Comparison of ENCODE assay signal across 24 cellular contexts in genomic region chr17:17090642-17091103, GRCh38. TPM values are rescaled to one million over a fixed set of nuclear protein-coding genes. Genes with fewer than 3 reads are reported as not detected.
A peak's percentile ranks its signal among the peaks of the same experiment; 100 is the strongest.
DNase-seq lines count a peak whose midpoint lies in the region; ATAC-seq and TF ChIP-seq lines count a peak whose summit lies in the region.
"Had no signal": no experiment of that assay in that cellular context is flagged by ENCODE, and none has a peak within 500 bp of the region (broad histone marks: within the 10 kb centered on the region; RNA-seq: fewer than 3 reads in every experiment).

No MANE protein-coding gene starts in this region.

- intact Hi-C loops in left cardiac atrium (cut with DNase I) (no loop called here), heart left ventricle (cut with DNase I) (loop anchor here in 4 of 10 donors (1.0 to 10.0 kb wide), 2 partner anchors 10 to 46 kb away; partner anchors contain the start of gene MPRIP (in 3 of the 4)), colonic mucosa (cut with DNase I) (no loop called here), aorta (cut with DNase I) (no loop called here)

- H3K9ac ChIP-seq in colonic mucosa (ENCODE audit: low read depth in 2 of 2, low read length in 2 of 2) = peak overlapping the region in 1 of 2 donors; percentile 9

- ATAC-seq in left cardiac atrium = no peak
- no peak for ATAC-seq in heart left ventricle
- ATAC-seq in lung (ENCODE audit: insufficient read depth, low FRiP score) = no peak
- no peak for ATAC-seq in aorta (ENCODE audit: low FRiP score)
- ATAC-seq in GM21526 (IDR thresholded peaks at IDR 0.05; ENCODE audit: low FRiP score, unreplicated experiment) = no peak
- ATAC-seq: effector memory CD8-positive, alpha-beta T cell; heart right ventricle; natural killer cell had no signal

- no peaks in the 10 kb centered on the region for H3K9me3 ChIP-seq in heart left ventricle
- no peaks in the 10 kb centered on the region for H3K9me3 ChIP-seq in colonic mucosa
- no peaks in the 10 kb centered on the region for H3K9me3 ChIP-seq in lung (ENCODE audit: control insufficient read depth in 2 of 2, insufficient read depth in 1 of 2, low read length in 1 of 2)
- no peaks in the 10 kb centered on the region for H3K9me3 ChIP-seq in aorta (ENCODE audit: control insufficient read depth, low read length)
- H3K9me3 ChIP-seq: heart right ventricle, ovary, vagina had no signal

- H3K4me3 Mint-ChIP-seq in activated CD4-positive, alpha-beta T cell treated with anti-CD3 and anti-CD28 coated beads, Interleukin-2, amount 10 ng/mL, durations not matched to agents 7 days and 5 days = no peak overlapping the region
- H3K4me3 Mint-ChIP-seq: activated CD4-positive, alpha-beta T cell treated with anti-CD3 and anti-CD28 coated beads, Interleukin-2, amount 10 ng/mL, durations not matched to agents 24 days and 14 days; CD14-positive monocyte; effector memory CD8-positive, alpha-beta T cell; immature natural killer cell; memory B cell; natural killer cell had no signal

- peaks cover 22% of the 10 kb centered on the region for H3K4me1 Mint-ChIP-seq in activated CD4-positive, alpha-beta T cell treated with anti-CD3 and anti-CD28 coated beads, Interleukin-2, amount 10 ng/mL, durations not matched to agents 7 days and 5 days

- no peak for TF ChIP-seq POLR2A in heart left ventricle (IDR thresholded peaks at IDR 0.05)

- no peak overlapping the region for H3K27ac ChIP-seq in heart left ventricle
- H3K27ac ChIP-seq in colonic mucosa = no peak overlapping the region
- H3K27ac ChIP-seq in lung (ENCODE audit: low read depth in 1 of 2, low read length in 1 of 2) = no peak overlapping the region
- no peak overlapping the region for H3K27ac ChIP-seq in aorta (ENCODE audit: low read depth in 1 of 2, low read length in 2 of 2)
- H3K27ac ChIP-seq: ovary, vagina had no signal

- H3K9me3 Mint-ChIP-seq in activated CD4-positive, alpha-beta T cell treated with anti-CD3 and anti-CD28 coated beads, Interleukin-2, amount 10 ng/mL, durations not matched to agents 7 days and 5 days = no peaks in the 10 kb centered on the region
- H3K9me3 Mint-ChIP-seq: activated CD4-positive, alpha-beta T cell treated with anti-CD3 and anti-CD28 coated beads, Interleukin-2, amount 10 ng/mL, durations not matched to agents 24 days and 14 days; CD14-positive monocyte; effector memory CD8-positive, alpha-beta T cell; immature natural killer cell; memory B cell; natural killer cell had no signal

- POLR2A ChIA-PET in activated CD4-positive, alpha-beta T cell treated with anti-CD3 and anti-CD28 coated beads, Interleukin-2, amount 10 ng/mL, durations not matched to agents 7 days and 5 days (lab: Charles Lee) = no interaction called here

- CTCF ChIA-PET in activated CD4-positive, alpha-beta T cell treated with anti-CD3 and anti-CD28 coated beads, Interleukin-2, amount 10 ng/mL, durations not matched to agents 7 days and 5 days (lab: Charles Lee) = no interaction called here

- TF ChIP-seq CTCF in heart left ventricle (IDR thresholded peaks at IDR 0.05) = no peak
- no peak for TF ChIP-seq CTCF in colonic mucosa (IDR thresholded peaks at IDR 0.05)
- no peak for TF ChIP-seq CTCF in lung (IDR thresholded peaks at IDR 0.05; ENCODE audit: control extremely low read depth, extremely low read depth)

- H3K36me3 Mint-ChIP-seq in activated CD4-positive, alpha-beta T cell treated with anti-CD3 and anti-CD28 coated beads, Interleukin-2, amount 10 ng/mL, durations not matched to agents 7 days and 5 days (ENCODE audit: low read depth) = peaks cover 9% of the 10 kb centered on the region
- H3K36me3 Mint-ChIP-seq: immature natural killer cell, natural killer cell had no signal

- no peak overlapping the region for H3K4me3 ChIP-seq in heart left ventricle
- H3K4me3 ChIP-seq in colonic mucosa = no peak overlapping the region
- no peak overlapping the region for H3K4me3 ChIP-seq in lung
- no peak overlapping the region for H3K4me3 ChIP-seq in aorta (ENCODE audit: low read length in 2 of 2)
- H3K4me3 ChIP-seq: heart right ventricle, ovary, skin epidermis, vagina had no signal

- H3K27me3 Mint-ChIP-seq in activated CD4-positive, alpha-beta T cell treated with anti-CD3 and anti-CD28 coated beads, Interleukin-2, amount 10 ng/mL, durations not matched to agents 7 days and 5 days = no peaks in the 10 kb centered on the region
- H3K27me3 Mint-ChIP-seq: activated CD4-positive, alpha-beta T cell treated with anti-CD3 and anti-CD28 coated beads, Interleukin-2, amount 10 ng/mL, durations not matched to agents 24 days and 14 days; effector memory CD8-positive, alpha-beta T cell; memory B cell had no signal

- H3K4me1 ChIP-seq in heart left ventricle (peaks cover 8 to 93% (median 62%) of the 10 kb centered on the region in 12 donors), colonic mucosa (peaks cover 4% of the 10 kb centered on the region), lung (ENCODE audit: control insufficient read depth in 2 of 2, insufficient read depth in 2 of 2, low read length in 2 of 2) (peaks cover 25 to 36% of the 10 kb centered on the region in 2 donors), aorta (ENCODE audit: control insufficient read depth in 1 of 2, insufficient read depth in 2 of 2, low read length in 2 of 2) (no peaks in the 10 kb centered on the region)

- H3K27me3 ChIP-seq in heart left ventricle (no peaks in the 10 kb centered on the region), colonic mucosa (no peaks in the 10 kb centered on the region), lung (ENCODE audit: control insufficient read depth, insufficient read depth) (no peaks in the 10 kb centered on the region), aorta (ENCODE audit: control insufficient read depth in 1 of 2, insufficient read depth in 2 of 2, low read length in 1 of 2) (no peaks in the 10 kb centered on the region)
- H3K27me3 ChIP-seq: heart right ventricle, ovary, vagina had no signal

- H3K27ac Mint-ChIP-seq in activated CD4-positive, alpha-beta T cell treated with anti-CD3 and anti-CD28 coated beads, Interleukin-2, amount 10 ng/mL, durations not matched to agents 7 days and 5 days = no peak overlapping the region
- H3K27ac Mint-ChIP-seq: activated CD4-positive, alpha-beta T cell treated with anti-CD3 and anti-CD28 coated beads, Interleukin-2, amount 10 ng/mL, durations not matched to agents 24 days and 14 days; CD14-positive monocyte; memory B cell; natural killer cell had no signal

- WGBS in heart left ventricle, 4 donors = 82 to 90% (median 85%) methylated on average over 6 to 11 of the region's 11 CpGs
- 71 to 86% methylated on average over 11 of the region's 11 CpGs for WGBS in lung, 2 donors
- 87 to 92% methylated on average over 11 of the region's 11 CpGs for WGBS in aorta, 2 donors

- H3K36me3 ChIP-seq in heart left ventricle (peaks cover 0 to 41% (median 0%) of the 10 kb centered on the region in 9 donors), colonic mucosa (no peaks in the 10 kb centered on the region), lung (ENCODE audit: control insufficient read depth in 2 of 2, insufficient read depth in 2 of 2, low read length in 2 of 2) (peaks cover 0 to 9% of the 10 kb centered on the region in 2 donors), aorta (ENCODE audit: control insufficient read depth in 1 of 2, insufficient read depth in 2 of 2, low read length in 1 of 2) (no peaks in the 10 kb centered on the region)
- H3K36me3 ChIP-seq: ovary, vagina had no signal

- DNase-seq in left cardiac atrium (peak; percentile 14), heart left ventricle (no peak), colonic mucosa (peak; percentile 86), lung (ENCODE audit: low spot score) (peak; percentile 47), aorta (peak; percentile 26), A172 (ENCODE audit: low spot score) (no peak)
- DNase-seq in activated CD4-positive, alpha-beta T cell treated with anti-CD3 and anti-CD28 coated beads, Interleukin-2, amount 10 ng/mL, durations not matched to agents 7 days and 5 days = no peak
- DNase-seq: activated CD4-positive, alpha-beta T cell treated with anti-CD3 and anti-CD28 coated beads, Interleukin-2, amount 10 ng/mL, durations not matched to agents 24 days and 14 days; activated gamma-delta T cell; amniotic stem cell; effector memory CD8-positive, alpha-beta T cell; HCEC 1CT; heart right ventricle; immature natural killer cell; natural killer cell; NCI-H1930; NCI-H446 treated with DMSO at 0.1 percent for 48 hours; stimulated activated CD4-positive, alpha-beta T cell treated with anti-CD3 and anti-CD28 coated beads, Interleukin-2, amount 100 ng/mL, for 48 hours had no signal

RNA-seq across cellular contexts. Expression of gene MPRIP, which starts 48.4 kb away (rescaled TPM):
- total RNA-seq in left cardiac atrium (100 to 1,000 TPM; 247 to 329 TPM), heart left ventricle (100 to 1,000 TPM; 131 to 686 (median 343) TPM), colonic mucosa (100 to 1,000 TPM; 146 to 211 TPM), lung (100 to 1,000 TPM; 181 to 342 TPM), aorta (100 to 1,000 TPM; 361 to 519 TPM)
- polyA plus RNA-seq in heart left ventricle (100 to 1,000 TPM; 237 to 476 TPM), lung (100 to 1,000 TPM; 121 to 168 TPM), aorta (100 to 1,000 TPM in 1 of 2 donors, 10 to 100 TPM in 1; 97.8 to 241 TPM)
- 295 and 299 TPM in 2 replicates for total RNA-seq in A172 (2014; rRNA removed; shearing (Covaris generic))
- 100 to 1,000 TPM; 234 to 261 TPM for total RNA-seq in activated CD4-positive, alpha-beta T cell treated with anti-CD3 and anti-CD28 coated beads, Interleukin-2, amount 10 ng/mL, durations not matched to agents 7 days and 5 days

Comparison
In these comparisons a context has a peak if more than half of its experiments do, and no peak if none do; other contexts are left out.
1. DNase-seq: peak in left cardiac atrium (single experiment), colonic mucosa (single experiment), lung (single experiment) and aorta (2 of 2); none in heart left ventricle (0 of 5), A172 (single experiment) and activated CD4-positive, alpha-beta T cell treated with anti-CD3 and anti-CD28 coated beads, Interleukin-2, amount 10 ng/mL, durations not matched to agents 7 days and 5 days (single experiment).